ENCODE assay signal across 1 cellular context in the genomic region with DNA sequence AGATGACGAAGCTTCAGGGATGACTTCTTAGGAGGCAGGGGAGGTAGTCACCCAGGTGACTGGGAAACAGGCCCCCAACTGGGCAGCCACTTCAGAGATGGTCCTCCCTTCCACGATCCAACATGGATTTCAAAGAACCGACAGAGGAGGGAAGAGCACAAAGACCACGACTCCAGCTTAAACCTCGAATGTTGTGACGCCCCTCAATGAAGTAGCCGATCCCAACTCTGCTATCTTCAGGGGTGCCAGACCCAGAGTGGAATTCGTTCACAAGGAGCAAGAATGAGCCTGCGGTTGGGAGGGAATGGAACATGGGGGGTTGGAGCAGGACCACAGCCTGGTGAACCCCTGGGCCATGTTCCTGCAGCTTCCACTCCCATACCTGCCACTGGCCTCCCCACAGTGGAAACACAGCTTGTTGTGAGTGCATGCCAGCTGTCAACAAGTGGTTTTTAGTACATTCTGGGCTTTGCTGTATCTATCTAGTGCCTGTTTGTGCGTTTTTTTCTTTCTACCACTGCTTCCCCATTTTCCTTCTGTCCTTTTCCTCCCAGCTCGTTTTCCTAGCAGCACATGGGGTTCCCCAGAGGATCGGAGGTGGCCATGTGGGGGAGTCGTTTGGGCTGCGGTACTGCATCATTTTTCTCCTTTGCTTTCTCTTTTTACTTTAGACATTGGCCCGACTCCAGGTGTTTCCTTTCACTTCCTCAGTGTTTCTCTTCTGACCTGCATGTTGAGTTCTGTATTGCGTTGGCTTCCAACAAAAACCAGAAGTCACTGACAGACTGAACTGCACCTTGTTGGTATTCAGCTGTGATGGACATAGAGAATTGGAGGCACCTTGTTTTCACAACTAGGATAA.
TF ChIP-seq lines count a peak whose summit lies in the region.

No MANE protein-coding gene starts in this region.

TF ChIP-seq in GM12878, 131 proteins besides CTCF, POLR2A, EP300 and RAD21 (continued from another document):
- TF ChIP-seq SPI1 (IDR thresholded peaks at IDR 0.05; ENCODE audit: borderline replicate concordance, insufficient read depth, low read depth, low read length), result peak; percentile 91
- TF ChIP-seq HDGF (IDR thresholded peaks at IDR 0.05), result 0 out of 2 replicates have a peak, but pooled peaks have one; percentile 36
- 0 out of 2 replicates have a peak, but pooled peaks have one; percentile 6 for TF ChIP-seq RUNX3 (IDR thresholded peaks at IDR 0.05; ENCODE audit: low read length)
- peak; percentile 28; the same call in 1 of the 2 replicates for TF ChIP-seq ATF7 (IDR thresholded peaks at IDR 0.05; ENCODE audit: low read depth)
- TF ChIP-seq IKZF1 (conservative IDR thresholded peaks at IDR 0.05), result peak; percentile 54
